24 cellular contexts compared by ENCODE assay signal in the genomic region with DNA sequence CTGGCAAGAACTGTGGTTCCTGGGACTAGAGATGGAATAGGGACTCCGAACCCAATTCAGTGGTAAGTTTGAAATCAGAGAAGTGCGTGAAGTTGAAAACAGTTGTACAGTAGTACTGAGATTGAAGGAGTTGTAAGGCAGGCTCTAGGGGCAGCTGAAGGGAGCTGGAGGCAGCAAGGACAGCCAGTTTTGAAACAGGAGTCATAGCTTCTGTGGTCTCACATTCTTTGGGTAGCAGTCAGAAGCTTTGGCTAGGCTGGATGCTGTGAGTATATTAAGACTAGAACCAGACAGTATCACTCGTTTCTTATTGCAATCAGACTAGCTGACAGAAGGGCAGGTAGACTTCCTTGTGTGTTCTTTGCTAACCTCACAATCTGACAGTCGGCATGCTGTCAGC.
DNase-seq lines count a peak whose midpoint lies in the region; ATAC-seq and TF ChIP-seq lines count a peak whose summit lies in the region.
"Had no signal": no experiment of that assay in that cellular context is flagged by ENCODE, and none has a peak within 500 bp of the region (broad histone marks: within the 10 kb centered on the region; RNA-seq: fewer than 3 reads in every experiment).

No MANE protein-coding gene starts in this region.

- dilution Hi-C loops in IMR-90 (cut with HindIII; ENCODE audit: low sequenced_read_pairs, unreplicated experiment): no loop called here

- WGBS in IMR-90 (ENCODE audit: extremely low coverage in 2 of 2, insufficient read length in 1 of 2), 2 experiments: 40% methylated on average over 1 of the region's 4 CpGs; no CpG with 5 or more reads in 1 of the 2 experiments

- H3K4me3 ChIP-seq in IMR-90 (ENCODE audit: insufficient read depth, low read depth, low read length) (no peak overlapping the region), brain microvascular endothelial cell (ENCODE audit: low read depth, low read length) (no peak overlapping the region), gastrocnemius medialis (peak overlapping the region in 2 of 4 donors; percentile 12 to 49), mucosa of descending colon (no peak overlapping the region)
- H3K4me3 ChIP-seq: MG63, thoracic aorta had no signal

- TF ChIP-seq CTCF in IMR-90 (conservative IDR thresholded peaks at IDR 0.05; ENCODE audit: low read depth, low read length): no peak
- TF ChIP-seq CTCF in brain microvascular endothelial cell (IDR thresholded peaks at IDR 0.05; ENCODE audit: low read depth, low read length, missing control alignments): no peak
- TF ChIP-seq CTCF in gastrocnemius medialis (IDR thresholded peaks at IDR 0.05 in 4 of 5, conservative IDR thresholded peaks at IDR 0.05 in 1 of 5): no peak
- no peak for TF ChIP-seq CTCF in mucosa of descending colon (IDR thresholded peaks at IDR 0.05)

- H3K4me1 ChIP-seq in IMR-90 (ENCODE audit: control insufficient read depth, insufficient read depth, low read length) (no peaks in the 10 kb centered on the region), gastrocnemius medialis (peaks cover 10 to 23% of the 10 kb centered on the region in 2 donors), mucosa of descending colon (ENCODE audit: low read depth) (no peaks in the 10 kb centered on the region)

- H3K9me3 ChIP-seq in IMR-90 (ENCODE audit: control insufficient read depth, insufficient read depth, low read length) (no peaks in the 10 kb centered on the region), gastrocnemius medialis (peaks cover 0 to 5% (median 4%) of the 10 kb centered on the region in 3 donors), mucosa of descending colon (peaks cover 4% of the 10 kb centered on the region)
- H3K9me3 ChIP-seq: thoracic aorta had no signal

- in situ Hi-C loops in IMR-90 (cut with MboI; ENCODE audit: low sequenced_read_pairs) (no loop called here), brain microvascular endothelial cell (cut with HindIII; ENCODE audit: low pct_ligation_motif_present, low sequenced_read_pairs) (no loop called here), gastrocnemius medialis (cut with MboI; ENCODE audit: low sequenced_read_pairs in 4 of 4) (no loop called here)

- H3K27me3 ChIP-seq in IMR-90 (ENCODE audit: control insufficient read depth, insufficient read depth, low read length): no peaks in the 10 kb centered on the region
- H3K27me3 ChIP-seq in brain microvascular endothelial cell (replicated peaks): no peaks in the 10 kb centered on the region
- H3K27me3 ChIP-seq in gastrocnemius medialis: no peaks in the 10 kb centered on the region
- H3K27me3 ChIP-seq: MG63 had no signal

- no peak overlapping the region for H2BK15ac ChIP-seq in IMR-90 (ENCODE audit: low read depth, low read length)

- no peak overlapping the region for H3K56ac ChIP-seq in IMR-90 (ENCODE audit: extremely low read depth, insufficient read depth, low read length)

- H3K4me2 ChIP-seq in IMR-90 (ENCODE audit: low read depth, low read length): no peak overlapping the region

- no peak overlapping the region for H4K5ac ChIP-seq in IMR-90 (ENCODE audit: low read depth, low read length)

- no peaks in the 10 kb centered on the region for H4K20me1 ChIP-seq in IMR-90 (ENCODE audit: insufficient read depth, low read length)

- H2BK5ac ChIP-seq in IMR-90 (ENCODE audit: low read depth, low read length, poor library complexity, severe bottlenecking): no peak overlapping the region

- peak; percentile 7 for DNase-seq in EL
- peak; percentile 40 for DNase-seq in IMR-90
- peak; percentile 50 for DNase-seq in brain microvascular endothelial cell
- DNase-seq in gastrocnemius medialis: peak; percentile 12 to 32
- no peak for DNase-seq in NCI-H1436 treated with DMSO at 0.1 percent for 48 hours (lab: John Stamatoyannopoulos, UW)
- no peak for DNase-seq in mucosa of descending colon
- DNase-seq: activated B cell treated with CpG ODN at 0.5 μM for 24 hours; activated CD4-positive, alpha-beta T cell treated with anti-CD3 and anti-CD28 coated beads, Interleukin-2, amount 50 U/mL, for 48 hours; activated effector memory CD4-positive, alpha-beta T cell treated with Interleukin-2 at 50 U/mL for 16 hours; activated naive CD8-positive, alpha-beta T cell treated with anti-CD3 and anti-CD28 coated beads, Interleukin-2, amount 10 ng/mL, durations not matched to agents 7 days and 5 days; AML-193; cortex of kidney; DMS79; H9; MG63; NCI-H1417 treated with DMSO at 0.1 percent for 48 hours; posterior cingulate gyrus; small intestine; stimulated activated CD4-positive, alpha-beta T cell treated with anti-CD3 and anti-CD28 coated beads, Interleukin-2, amount 100 ng/mL, for 24 hours; stimulated activated naive B cell treated with anti-CD40 and anti-IgM and Interleukin-4, amounts not matched to agents 10 μg/mL and 1 μg/mL and 100 μg/mL, for 72 hours had no signal

- CTCF ChIA-PET in IMR-90 (lab: Yijun Ruan, JAX): no interaction called here

- peak; percentile 54 for ATAC-seq in IMR-90 (ENCODE audit: low read depth)
- peak; percentile 91 to 96 for ATAC-seq in gastrocnemius medialis
- ATAC-seq in HG02623 (IDR thresholded peaks at IDR 0.05; ENCODE audit: unreplicated experiment): no peak
- ATAC-seq in mucosa of descending colon: no peak
- ATAC-seq: SK-N-SH treated with all-trans-retinoic acid at 6 μM for 48 hours; stimulated activated naive B cell treated with anti-CD40 and anti-IgM and Interleukin-4, amounts not matched to agents 10 μg/mL and 1 μg/mL and 100 μg/mL, for 72 hours had no signal

- no peak overlapping the region for H3K18ac ChIP-seq in IMR-90 (ENCODE audit: low read depth, low read length)

- TF ChIP-seq RAD21 in IMR-90 (IDR thresholded peaks at IDR 0.05; ENCODE audit: low read length): no peak

- intact Hi-C loops in IMR-90 (cut with micrococcal nuclease): no loop called here
- intact Hi-C loops in gastrocnemius medialis (cut with DNase I; ENCODE audit: low total_unique reads): no loop called here
- intact Hi-C loops in mucosa of descending colon (cut with DNase I, micrococcal nuclease): no loop called here

- no peak overlapping the region for H2BK20ac ChIP-seq in IMR-90 (ENCODE audit: low read depth, low read length)

- H2AK9ac ChIP-seq in IMR-90 (replicated peaks; ENCODE audit: low read depth, low read length, poor library complexity): no peak overlapping the region

- no peak overlapping the region for H4K8ac ChIP-seq in IMR-90 (ENCODE audit: low read depth in 2 of 2, low read length in 2 of 2)

- BruUV-seq in IMR-90 (replicated peaks; lab: Mats Ljungman, UMichigan): no TSS peak

- H2AK5ac ChIP-seq in IMR-90 (ENCODE audit: low read depth, low read length): no peak overlapping the region

- H3K23ac ChIP-seq in IMR-90 (ENCODE audit: low read depth, low read length): no peak overlapping the region

- H2AFZ ChIP-seq in IMR-90 (replicated peaks; ENCODE audit: low read length, poor library complexity): no peak overlapping the region

- no peak overlapping the region for H4K91ac ChIP-seq in IMR-90 (ENCODE audit: insufficient read depth, low read depth, low read length)

- H3K4ac ChIP-seq in IMR-90 (ENCODE audit: low read depth, low read length): no peak overlapping the region

- POLR2A ChIA-PET in IMR-90 (lab: Charles Lee; ENCODE audit: unreplicated experiment): no interaction called here

- no peaks in the 10 kb centered on the region for H3K9me1 ChIP-seq in IMR-90 (ENCODE audit: insufficient read depth, low read length)

- no peak overlapping the region for H2BK120ac ChIP-seq in IMR-90 (ENCODE audit: low read depth, low read length)

- H3K36me3 ChIP-seq in IMR-90 (ENCODE audit: control insufficient read depth, insufficient read depth, low read length) (no peaks in the 10 kb centered on the region), brain microvascular endothelial cell (replicated peaks) (no peaks in the 10 kb centered on the region), gastrocnemius medialis (no peaks in the 10 kb centered on the region), mucosa of descending colon (ENCODE audit: low read depth) (no peaks in the 10 kb centered on the region)
- H3K36me3 ChIP-seq: MG63, thoracic aorta had no signal

- H3K79me1 ChIP-seq in IMR-90 (ENCODE audit: low read depth in 1 of 2, low read length in 2 of 2): no peaks in the 10 kb centered on the region

- no peak overlapping the region for H3K9ac ChIP-seq in IMR-90 (ENCODE audit: low read depth, low read length)

- H3K14ac ChIP-seq in IMR-90 (replicated peaks; ENCODE audit: low read depth, low read length): no peak overlapping the region

- TF ChIP-seq POLR2A in IMR-90 (IDR thresholded peaks at IDR 0.05; ENCODE audit: low read depth, low read length) (no peak), gastrocnemius medialis (IDR thresholded peaks at IDR 0.05) (no peak)

- H3K27ac ChIP-seq in IMR-90 (ENCODE audit: insufficient read depth, low read length) (no peak overlapping the region), brain microvascular endothelial cell (no peak overlapping the region), gastrocnemius medialis (peak overlapping the region; percentile 52 to 75 (median 72))
- H3K27ac ChIP-seq: RWPE1, thoracic aorta had no signal

TF ChIP-seq in IMR-90, 13 proteins besides CTCF, POLR2A, EP300 and RAD21:
- TF ChIP-seq MXI1 (IDR thresholded peaks at IDR 0.05; ENCODE audit: borderline replicate concordance, low read depth, low read length): no peak
- TF ChIP-seq BHLHE40 (IDR thresholded peaks at IDR 0.05; ENCODE audit: low read depth, low read length): no peak
- TF ChIP-seq, protein P1, sequence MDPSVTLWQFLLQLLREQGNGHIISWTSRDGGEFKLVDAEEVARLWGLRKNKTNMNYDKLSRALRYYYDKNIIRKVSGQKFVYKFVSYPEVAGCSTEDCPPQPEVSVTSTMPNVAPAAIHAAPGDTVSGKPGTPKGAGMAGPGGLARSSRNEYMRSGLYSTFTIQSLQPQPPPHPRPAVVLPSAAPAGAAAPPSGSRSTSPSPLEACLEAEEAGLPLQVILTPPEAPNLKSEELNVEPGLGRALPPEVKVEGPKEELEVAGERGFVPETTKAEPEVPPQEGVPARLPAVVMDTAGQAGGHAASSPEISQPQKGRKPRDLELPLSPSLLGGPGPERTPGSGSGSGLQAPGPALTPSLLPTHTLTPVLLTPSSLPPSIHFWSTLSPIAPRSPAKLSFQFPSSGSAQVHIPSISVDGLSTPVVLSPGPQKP (IDR thresholded peaks at IDR 0.05; ENCODE audit: borderline replicate concordance, low read depth, low read length): no peak
- no peak for TF ChIP-seq MAFK (IDR thresholded peaks at IDR 0.05; ENCODE audit: low read depth, low read length)
- TF ChIP-seq CEBPB (IDR thresholded peaks at IDR 0.05; ENCODE audit: low read depth, low read length): no peak
- TF ChIP-seq FOS (IDR thresholded peaks at IDR 0.05; ENCODE audit: low read depth, low read length): no peak

Comparison
In these comparisons a context has a peak if more than half of its experiments do, and no peak if none do; other contexts are left out.
1. DNase-seq: peak in EL (single experiment), IMR-90 (single experiment), brain microvascular endothelial cell (single experiment) and gastrocnemius medialis (2 of 2); none in NCI-H1436 treated with DMSO at 0.1 percent for 48 hours (single experiment) and mucosa of descending colon (0 of 3).
2. ATAC-seq: peak in IMR-90 (single experiment) and gastrocnemius medialis (2 of 2); none in HG02623 (single experiment) and mucosa of descending colon (single experiment).
3. H3K27ac ChIP-seq: peak in gastrocnemius medialis (4 of 4); none in IMR-90 (single experiment) and brain microvascular endothelial cell (single experiment).